5 cellular contexts compared by ENCODE assay signal in genomic region chr2:15952451-15953142, GRCh38. TPM values are rescaled to one million over a fixed set of nuclear protein-coding genes. Genes with fewer than 3 reads are reported as not detected.
"Had no signal": no experiment of that assay in that cellular context is flagged by ENCODE, and none has a peak within 500 bp of the region (broad histone marks: within the 10 kb centered on the region; RNA-seq: fewer than 3 reads in every experiment).

No MANE protein-coding gene starts in this region.

- H3K4me1 Mint-ChIP-seq: IgD-negative memory B cell had no signal

- H3K4me3 ChIP-seq: GM23338 had no signal

- H3K4me3 Mint-ChIP-seq: GM23338, H9, IgD-negative memory B cell had no signal

- H3K9me3 Mint-ChIP-seq: GM23338, H9 had no signal

- ATAC-seq: GM23338, HepG2 had no signal

- H3K27ac Mint-ChIP-seq: GM23338, H9, IgD-negative memory B cell had no signal

- DNase-seq: H9, HCEC 1CT had no signal

- H3K36me3 Mint-ChIP-seq: IgD-negative memory B cell had no signal

RNA-seq across cellular contexts. Expression of gene MYCN, which starts 12.2 kb away (rescaled TPM):
- polyA plus RNA-seq: HepG2, IgD-negative memory B cell had no signal
